ENCODE assay signal across 1 cellular context in the genomic region with DNA sequence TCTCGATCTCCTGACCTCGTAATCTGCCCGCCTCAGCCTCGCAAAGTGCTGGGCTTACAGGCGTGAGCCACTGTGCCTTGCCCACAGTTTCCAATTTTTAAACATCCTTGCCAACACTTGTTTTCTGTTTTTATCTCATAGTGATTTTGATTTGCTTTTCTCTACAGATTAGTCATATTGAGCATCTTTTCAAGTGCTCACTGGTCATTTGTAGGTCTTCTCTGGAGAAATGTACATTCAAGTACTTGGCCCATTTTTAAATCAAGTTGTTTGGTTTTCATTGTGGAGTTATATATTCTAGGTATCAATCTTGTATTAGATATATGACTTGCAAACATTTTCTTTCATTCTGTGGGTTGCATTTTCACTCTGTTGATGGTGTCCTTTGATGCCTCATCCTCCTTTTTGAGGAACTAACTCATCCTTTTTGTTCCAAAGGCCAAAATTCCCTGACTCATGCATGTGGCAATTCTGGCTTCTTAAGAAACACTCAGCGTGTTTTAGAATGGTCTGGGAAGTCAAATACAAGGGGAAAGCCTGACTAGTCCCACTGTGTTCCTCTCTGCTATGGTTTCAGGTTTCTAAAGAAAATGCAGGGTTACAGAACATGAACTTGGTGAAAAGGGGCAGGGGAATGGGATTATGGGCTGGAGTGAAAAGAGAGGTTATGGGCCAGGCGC.
TF ChIP-seq lines count a peak whose summit lies in the region.

No MANE protein-coding gene starts in this region.

TF ChIP-seq in WTC11, 78 proteins besides CTCF, POLR2A, EP300 and RAD21 (continued from another document):
- TF ChIP-seq, protein P1, sequence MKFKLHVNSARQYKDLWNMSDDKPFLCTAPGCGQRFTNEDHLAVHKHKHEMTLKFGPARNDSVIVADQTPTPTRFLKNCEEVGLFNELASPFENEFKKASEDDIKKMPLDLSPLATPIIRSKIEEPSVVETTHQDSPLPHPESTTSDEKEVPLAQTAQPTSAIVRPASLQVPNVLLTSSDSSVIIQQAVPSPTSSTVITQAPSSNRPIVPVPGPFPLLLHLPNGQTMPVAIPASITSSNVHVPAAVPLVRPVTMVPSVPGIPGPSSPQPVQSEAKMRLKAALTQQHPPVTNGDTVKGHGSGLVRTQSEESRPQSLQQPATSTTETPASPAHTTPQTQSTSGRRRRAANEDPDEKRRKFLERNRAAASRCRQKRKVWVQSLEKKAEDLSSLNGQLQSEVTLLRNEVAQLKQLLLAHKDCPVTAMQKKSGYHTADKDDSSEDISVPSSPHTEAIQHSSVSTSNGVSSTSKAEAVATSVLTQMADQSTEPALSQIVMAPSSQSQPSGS (CRISPR knock-in tag; IDR thresholded peaks at IDR 0.05; ENCODE audit: borderline replicate concordance, low read depth): no peak
- TF ChIP-seq RELA (CRISPR knock-in tag; IDR thresholded peaks at IDR 0.05; ENCODE audit: borderline replicate concordance) (no peak), NFE2L1 (CRISPR knock-in tag; IDR thresholded peaks at IDR 0.05) (no peak)
- TF ChIP-seq, protein P2, sequence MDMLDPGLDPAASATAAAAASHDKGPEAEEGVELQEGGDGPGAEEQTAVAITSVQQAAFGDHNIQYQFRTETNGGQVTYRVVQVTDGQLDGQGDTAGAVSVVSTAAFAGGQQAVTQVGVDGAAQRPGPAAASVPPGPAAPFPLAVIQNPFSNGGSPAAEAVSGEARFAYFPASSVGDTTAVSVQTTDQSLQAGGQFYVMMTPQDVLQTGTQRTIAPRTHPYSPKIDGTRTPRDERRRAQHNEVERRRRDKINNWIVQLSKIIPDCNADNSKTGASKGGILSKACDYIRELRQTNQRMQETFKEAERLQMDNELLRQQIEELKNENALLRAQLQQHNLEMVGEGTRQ (CRISPR knock-in tag; IDR thresholded peaks at IDR 0.05): no peak
- TF ChIP-seq, protein P3, sequence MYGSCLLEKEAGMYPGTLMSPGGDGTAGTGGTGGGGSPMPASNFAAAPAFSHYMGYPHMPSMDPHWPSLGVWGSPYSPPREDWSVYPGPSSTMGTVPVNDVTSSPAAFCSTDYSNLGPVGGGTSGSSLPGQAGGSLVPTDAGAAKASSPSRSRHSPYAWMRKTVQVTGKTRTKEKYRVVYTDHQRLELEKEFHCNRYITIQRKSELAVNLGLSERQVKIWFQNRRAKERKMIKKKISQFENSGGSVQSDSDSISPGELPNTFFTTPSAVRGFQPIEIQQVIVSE (CRISPR knock-in tag; IDR thresholded peaks at IDR 0.05; ENCODE audit: borderline replicate concordance): no peak
- TF ChIP-seq, protein P4, sequence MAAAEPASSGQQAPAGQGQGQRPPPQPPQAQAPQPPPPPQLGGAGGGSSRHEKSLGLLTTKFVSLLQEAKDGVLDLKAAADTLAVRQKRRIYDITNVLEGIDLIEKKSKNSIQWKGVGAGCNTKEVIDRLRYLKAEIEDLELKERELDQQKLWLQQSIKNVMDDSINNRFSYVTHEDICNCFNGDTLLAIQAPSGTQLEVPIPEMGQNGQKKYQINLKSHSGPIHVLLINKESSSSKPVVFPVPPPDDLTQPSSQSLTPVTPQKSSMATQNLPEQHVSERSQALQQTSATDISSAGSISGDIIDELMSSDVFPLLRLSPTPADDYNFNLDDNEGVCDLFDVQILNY (CRISPR knock-in tag; IDR thresholded peaks at IDR 0.05): no peak
- TF ChIP-seq, protein P5, sequence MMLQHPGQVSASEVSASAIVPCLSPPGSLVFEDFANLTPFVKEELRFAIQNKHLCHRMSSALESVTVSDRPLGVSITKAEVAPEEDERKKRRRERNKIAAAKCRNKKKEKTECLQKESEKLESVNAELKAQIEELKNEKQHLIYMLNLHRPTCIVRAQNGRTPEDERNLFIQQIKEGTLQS (CRISPR knock-in tag; conservative IDR thresholded peaks at IDR 0.05): no peak
- TF ChIP-seq, protein P6, sequence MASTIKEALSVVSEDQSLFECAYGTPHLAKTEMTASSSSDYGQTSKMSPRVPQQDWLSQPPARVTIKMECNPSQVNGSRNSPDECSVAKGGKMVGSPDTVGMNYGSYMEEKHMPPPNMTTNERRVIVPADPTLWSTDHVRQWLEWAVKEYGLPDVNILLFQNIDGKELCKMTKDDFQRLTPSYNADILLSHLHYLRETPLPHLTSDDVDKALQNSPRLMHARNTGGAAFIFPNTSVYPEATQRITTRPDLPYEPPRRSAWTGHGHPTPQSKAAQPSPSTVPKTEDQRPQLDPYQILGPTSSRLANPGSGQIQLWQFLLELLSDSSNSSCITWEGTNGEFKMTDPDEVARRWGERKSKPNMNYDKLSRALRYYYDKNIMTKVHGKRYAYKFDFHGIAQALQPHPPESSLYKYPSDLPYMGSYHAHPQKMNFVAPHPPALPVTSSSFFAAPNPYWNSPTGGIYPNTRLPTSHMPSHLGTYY (CRISPR knock-in tag; IDR thresholded peaks at IDR 0.05): no peak
- TF ChIP-seq, protein P7, sequence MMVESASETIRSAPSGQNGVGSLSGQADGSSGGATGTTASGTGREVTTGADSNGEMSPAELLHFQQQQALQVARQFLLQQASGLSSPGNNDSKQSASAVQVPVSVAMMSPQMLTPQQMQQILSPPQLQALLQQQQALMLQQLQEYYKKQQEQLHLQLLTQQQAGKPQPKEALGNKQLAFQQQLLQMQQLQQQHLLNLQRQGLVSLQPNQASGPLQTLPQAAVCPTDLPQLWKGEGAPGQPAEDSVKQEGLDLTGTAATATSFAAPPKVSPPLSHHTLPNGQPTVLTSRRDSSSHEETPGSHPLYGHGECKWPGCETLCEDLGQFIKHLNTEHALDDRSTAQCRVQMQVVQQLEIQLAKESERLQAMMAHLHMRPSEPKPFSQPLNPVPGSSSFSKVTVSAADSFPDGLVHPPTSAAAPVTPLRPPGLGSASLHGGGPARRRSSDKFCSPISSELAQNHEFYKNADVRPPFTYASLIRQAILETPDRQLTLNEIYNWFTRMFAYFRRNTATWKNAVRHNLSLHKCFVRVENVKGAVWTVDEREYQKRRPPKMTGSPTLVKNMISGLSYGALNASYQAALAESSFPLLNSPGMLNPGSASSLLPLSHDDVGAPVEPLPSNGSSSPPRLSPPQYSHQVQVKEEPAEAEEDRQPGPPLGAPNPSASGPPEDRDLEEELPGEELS (CRISPR knock-in tag; IDR thresholded peaks at IDR 0.05): no peak
- TF ChIP-seq, protein P8, sequence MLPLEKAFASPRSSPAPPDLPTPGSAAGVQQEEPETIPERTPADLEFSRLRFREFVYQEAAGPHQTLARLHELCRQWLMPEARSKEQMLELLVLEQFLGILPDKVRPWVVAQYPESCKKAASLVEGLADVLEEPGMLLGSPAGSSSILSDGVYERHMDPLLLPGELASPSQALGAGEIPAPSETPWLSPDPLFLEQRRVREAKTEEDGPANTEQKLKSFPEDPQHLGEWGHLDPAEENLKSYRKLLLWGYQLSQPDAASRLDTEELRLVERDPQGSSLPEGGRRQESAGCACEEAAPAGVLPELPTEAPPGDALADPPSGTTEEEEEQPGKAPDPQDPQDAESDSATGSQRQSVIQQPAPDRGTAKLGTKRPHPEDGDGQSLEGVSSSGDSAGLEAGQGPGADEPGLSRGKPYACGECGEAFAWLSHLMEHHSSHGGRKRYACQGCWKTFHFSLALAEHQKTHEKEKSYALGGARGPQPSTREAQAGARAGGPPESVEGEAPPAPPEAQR (CRISPR knock-in tag; IDR thresholded peaks at IDR 0.05): no peak
